30 cellular contexts compared by ENCODE assay signal in the genomic region with DNA sequence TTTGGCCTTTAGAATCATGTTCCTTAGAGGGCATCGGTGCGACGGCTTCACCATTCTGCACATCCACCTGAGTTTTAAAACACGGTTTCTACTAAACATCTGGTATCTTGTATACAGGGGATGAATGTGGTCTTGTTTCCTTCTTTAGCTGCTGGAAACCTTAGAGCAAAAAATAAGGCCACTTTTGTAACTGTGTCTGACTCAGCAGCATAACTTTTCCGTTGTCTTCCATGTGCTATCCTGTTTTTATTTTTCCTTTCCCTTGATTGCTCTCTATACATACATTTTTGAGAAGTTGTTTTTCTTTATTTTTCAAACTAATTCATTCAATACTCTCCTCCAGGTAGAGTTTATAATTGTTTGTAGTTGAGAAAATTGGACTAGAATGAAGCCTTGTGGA.
"Had no signal": no experiment of that assay in that cellular context is flagged by ENCODE, and none has a peak within 500 bp of the region (broad histone marks: within the 10 kb centered on the region; RNA-seq: fewer than 3 reads in every experiment).

No MANE protein-coding gene starts in this region.

- DNase-seq: activated CD4-positive, alpha-beta memory T cell treated with anti-CD3 and anti-CD28 coated beads for 36 hours; activated CD4-positive, alpha-beta T cell treated with anti-CD3 and anti-CD28 coated beads for 36 hours; activated CD4-positive, alpha-beta T cell treated with anti-CD3 and anti-CD28 coated beads, Interleukin-2, amount 10 ng/mL, durations not matched to agents 24 days and 14 days; activated CD4-positive, CD25-positive, alpha-beta regulatory T cell; activated CD4-positive, CD25-positive, alpha-beta regulatory T cell treated with anti-CD3 and anti-CD28 coated beads, Interleukin-2, amount 50 U/mL, for 72 hours; activated CD8-positive, alpha-beta memory T cell treated with anti-CD3 and anti-CD28 coated beads, Interleukin-2, amount 50 U/mL, for 48 hours; activated gamma-delta T cell; activated naive CD4-positive, alpha-beta T cell; activated naive CD4-positive, alpha-beta T cell treated with anti-CD3 and anti-CD28 coated beads, Interleukin-2, amount 10 ng/mL, durations not matched to agents 7 days and 5 days; activated naive CD8-positive, alpha-beta T cell treated with anti-CD3 and anti-CD28 coated beads, Interleukin-2, amount 10 ng/mL, durations not matched to agents 7 days and 5 days; activated T-cell treated with anti-CD3 and anti-CD28 coated beads for 4 hours; activated T-cell treated with anti-CD3 and anti-CD28 coated beads, Interleukin-2, amount 50 U/mL, for 24 hours; activated T-cell treated with anti-CD3 and anti-CD28 coated beads, Interleukin-2, amount 50 U/mL, for 72 hours; amniotic stem cell; anterior cingulate cortex; brain microvascular endothelial cell; dorsolateral prefrontal cortex; effector memory CD4-positive, alpha-beta T cell; endodermal cell; glutamatergic neuron; heart left ventricle; T-helper 1 cell; T-helper 17 cell; T1000 had no signal

- H3K27me3 ChIP-seq: brain microvascular endothelial cell, heart left ventricle had no signal

- H3K4me3 ChIP-seq: coronary artery, dorsolateral prefrontal cortex, heart left ventricle had no signal

- H3K4me1 Mint-ChIP-seq: activated CD4-positive, alpha-beta T cell treated with anti-CD3 and anti-CD28 coated beads for 36 hours; activated CD4-positive, alpha-beta T cell treated with anti-CD3 and anti-CD28 coated beads, Interleukin-2, amount 10 ng/mL, durations not matched to agents 24 days and 14 days; activated naive CD4-positive, alpha-beta T cell treated with anti-CD3 and anti-CD28 coated beads, Interleukin-2, amount 10 ng/mL, durations not matched to agents 7 days and 5 days; activated naive CD8-positive, alpha-beta T cell treated with anti-CD3 and anti-CD28 coated beads, Interleukin-2, amount 10 ng/mL, durations not matched to agents 7 days and 5 days; central memory CD8-positive, alpha-beta T cell; T-helper 17 cell had no signal

- H3K27me3 Mint-ChIP-seq: dendritic cell treated with granulocyte-macrophage colony-stimulating factor and Interleukin-4, amounts not matched to agents 40 ng/mL and 50 ng/mL, for 4 days had no signal

- H3K36me3 ChIP-seq: brain microvascular endothelial cell, heart left ventricle had no signal

- H3K36me3 Mint-ChIP-seq: activated naive CD4-positive, alpha-beta T cell treated with anti-CD3 and anti-CD28 coated beads, Interleukin-2, amount 10 ng/mL, durations not matched to agents 7 days and 5 days; activated naive CD4-positive, alpha-beta T cell treated with anti-CD3 and anti-CD28 coated beads, Interleukin-2, amount 50 U/mL, for 72 hours had no signal

- H3K9me3 Mint-ChIP-seq: activated CD4-positive, alpha-beta memory T cell treated with anti-CD3 and anti-CD28 coated beads for 36 hours; activated naive CD4-positive, alpha-beta T cell treated with anti-CD3 and anti-CD28 coated beads, Interleukin-2, amount 10 ng/mL, durations not matched to agents 7 days and 5 days; activated naive CD4-positive, alpha-beta T cell treated with anti-CD3 and anti-CD28 coated beads, Interleukin-2, amount 50 U/mL, for 72 hours; central memory CD8-positive, alpha-beta T cell; dendritic cell treated with granulocyte-macrophage colony-stimulating factor and Interleukin-4, amounts not matched to agents 40 ng/mL and 50 ng/mL, for 4 days; T-helper 2 cell treated with Interferon-gamma antibody and Interleukin-4, amounts not matched to agents 5 μg/mL and 100 μg/mL, for 36 hours had no signal

- H3K27ac Mint-ChIP-seq: activated CD4-positive, alpha-beta memory T cell treated with anti-CD3 and anti-CD28 coated beads for 36 hours; activated CD4-positive, alpha-beta T cell treated with anti-CD3 and anti-CD28 coated beads for 36 hours; activated CD4-positive, alpha-beta T cell treated with anti-CD3 and anti-CD28 coated beads, Interleukin-2, amount 10 ng/mL, durations not matched to agents 24 days and 14 days; activated naive CD4-positive, alpha-beta T cell treated with anti-CD3 and anti-CD28 coated beads, Interleukin-2, amount 10 ng/mL, durations not matched to agents 7 days and 5 days; activated naive CD4-positive, alpha-beta T cell treated with anti-CD3 and anti-CD28 coated beads, Interleukin-2, amount 50 U/mL, for 72 hours; activated naive CD8-positive, alpha-beta T cell treated with anti-CD3 and anti-CD28 coated beads, Interleukin-2, amount 10 ng/mL, durations not matched to agents 7 days and 5 days; activated T-cell treated with anti-CD3 and anti-CD28 coated beads, Interleukin-2, amount 50 U/mL, for 24 hours; activated T-cell treated with anti-CD3 and anti-CD28 coated beads, Interleukin-2, amount 50 U/mL, for 72 hours; dendritic cell treated with granulocyte-macrophage colony-stimulating factor and Interleukin-4, amounts not matched to agents 40 ng/mL and 50 ng/mL, for 4 days; endodermal cell; T-helper 17 cell; T-helper 2 cell treated with Interferon-gamma antibody and Interleukin-4, amounts not matched to agents 5 μg/mL and 100 μg/mL, for 36 hours had no signal

- H3K4me3 Mint-ChIP-seq: activated CD4-positive, alpha-beta memory T cell treated with anti-CD3 and anti-CD28 coated beads for 36 hours; activated CD4-positive, alpha-beta T cell treated with anti-CD3 and anti-CD28 coated beads for 36 hours; activated CD4-positive, alpha-beta T cell treated with anti-CD3 and anti-CD28 coated beads, Interleukin-2, amount 10 ng/mL, durations not matched to agents 24 days and 14 days; activated naive CD4-positive, alpha-beta T cell treated with anti-CD3 and anti-CD28 coated beads, Interleukin-2, amount 10 ng/mL, durations not matched to agents 7 days and 5 days; activated naive CD8-positive, alpha-beta T cell treated with anti-CD3 and anti-CD28 coated beads, Interleukin-2, amount 10 ng/mL, durations not matched to agents 7 days and 5 days; activated T-cell treated with anti-CD3 and anti-CD28 coated beads, Interleukin-2, amount 50 U/mL, for 24 hours; activated T-cell treated with anti-CD3 and anti-CD28 coated beads, Interleukin-2, amount 50 U/mL, for 72 hours; central memory CD8-positive, alpha-beta T cell; dendritic cell treated with granulocyte-macrophage colony-stimulating factor and Interleukin-4, amounts not matched to agents 40 ng/mL and 50 ng/mL, for 4 days; endodermal cell; T-helper 17 cell; T-helper 2 cell treated with Interferon-gamma antibody and Interleukin-4, amounts not matched to agents 5 μg/mL and 100 μg/mL, for 36 hours had no signal

- H3K27ac ChIP-seq: brain microvascular endothelial cell, coronary artery, dorsolateral prefrontal cortex, heart left ventricle had no signal

- ATAC-seq: activated CD4-positive, alpha-beta T cell treated with anti-CD3 and anti-CD28 coated beads for 36 hours; activated naive CD4-positive, alpha-beta T cell treated with anti-CD3 and anti-CD28 coated beads, Interleukin-2, amount 50 U/mL, for 72 hours; activated T-cell treated with anti-CD3 and anti-CD28 coated beads, Interleukin-2, amount 50 U/mL, for 72 hours; esophagus mucosa; heart left ventricle; T-helper 17 cell had no signal
